Comparison of ENCODE assay signal across 14 cellular contexts in genomic region chr10:114780610-114781184, GRCh38. TPM values are rescaled to one million over a fixed set of nuclear protein-coding genes. Genes with fewer than 3 reads are reported as not detected.
A peak's percentile ranks its signal among the peaks of the same experiment; 100 is the strongest.
DNase-seq lines count a peak whose midpoint lies in the region; ATAC-seq and TF ChIP-seq lines count a peak whose summit lies in the region.
"Had no signal": no experiment of that assay in that cellular context is flagged by ENCODE, and none has a peak within 500 bp of the region (broad histone marks: within the 10 kb centered on the region; RNA-seq: fewer than 3 reads in every experiment).

No MANE protein-coding gene starts in this region.

- CTCF ChIA-PET in HEK293 (lab: Yijun Ruan, JAX) = interaction anchor here (0.6 to 0.9 kb wide), 3 partner anchors 111 to 341 kb away, joined by 3 to 4 read pairs (median 3); no protein-coding TSS in a partner anchor
- CTCF ChIA-PET in SK-N-SH (lab: Yijun Ruan, JAX) = interaction anchor here (1.2 kb wide), 1 partner anchor 232 kb away, joined by 3 read pairs; no protein-coding TSS in a partner anchor
- CTCF ChIA-PET in naive thymus-derived CD4-positive, alpha-beta T cell (lab: Charles Lee) = no interaction called here

- no peak for ATAC-seq in gastroesophageal sphincter
- ATAC-seq in stimulated activated naive B cell treated with anti-CD40 and anti-IgM and Interleukin-4, amounts not matched to agents 10 μg/mL and 1 μg/mL and 100 μg/mL, for 72 hours (replicated peaks) = peak; percentile 65 to 70
- ATAC-seq in naive thymus-derived CD4-positive, alpha-beta T cell = no peak
- ATAC-seq: activated CD8-positive, alpha-beta T cell treated with anti-CD3 and anti-CD28 coated beads for 36 hours had no signal

- no peaks in the 10 kb centered on the region for H3K79me2 ChIP-seq in SK-N-SH (ENCODE audit: insufficient read depth)

- H2AFZ ChIP-seq in SK-N-SH (ENCODE audit: low read depth) = no peak overlapping the region

- peaks cover 4 to 10% of the 10 kb centered on the region in 2 donors for H3K4me1 Mint-ChIP-seq in stimulated activated naive B cell treated with anti-CD40 and anti-IgM and Interleukin-4, amounts not matched to agents 10 μg/mL and 1 μg/mL and 100 μg/mL, for 72 hours
- H3K4me1 Mint-ChIP-seq in naive thymus-derived CD4-positive, alpha-beta T cell = peaks cover 0 to 12% (median 0%) of the 10 kb centered on the region in 7 donors

- H3K9me3 Mint-ChIP-seq in stimulated activated naive B cell treated with anti-CD40 and anti-IgM and Interleukin-4, amounts not matched to agents 10 μg/mL and 1 μg/mL and 100 μg/mL, for 72 hours = no peaks in the 10 kb centered on the region
- H3K9me3 Mint-ChIP-seq in naive thymus-derived CD4-positive, alpha-beta T cell = no peaks in the 10 kb centered on the region
- H3K9me3 Mint-ChIP-seq: activated CD8-positive, alpha-beta T cell treated with anti-CD3 and anti-CD28 coated beads for 36 hours; CD4-positive, alpha-beta memory T cell had no signal

- H3K4me3 Mint-ChIP-seq in stimulated activated naive B cell treated with anti-CD40 and anti-IgM and Interleukin-4, amounts not matched to agents 10 μg/mL and 1 μg/mL and 100 μg/mL, for 72 hours = no peak overlapping the region
- H3K4me3 Mint-ChIP-seq in naive thymus-derived CD4-positive, alpha-beta T cell = no peak overlapping the region
- H3K4me3 Mint-ChIP-seq: activated CD8-positive, alpha-beta T cell treated with anti-CD3 and anti-CD28 coated beads for 36 hours; CD4-positive, alpha-beta memory T cell had no signal

- TF ChIP-seq CTCF in HEK293 (tag by site-specific recombination; IDR thresholded peaks at IDR 0.05) = no peak
- TF ChIP-seq CTCF in SK-N-SH (IDR thresholded peaks at IDR 0.05) = peak; percentile 15; the same call in 1 of the 2 replicates
- TF ChIP-seq CTCF in gastroesophageal sphincter (IDR thresholded peaks at IDR 0.05) = no peak
- TF ChIP-seq CTCF in WERI-Rb-1 (IDR thresholded peaks at IDR 0.05; ENCODE audit: low read depth, low read length) = no peak

- TF ChIP-seq EP300 in SK-N-SH (IDR thresholded peaks at IDR 0.05; ENCODE audit: borderline replicate concordance in 1 of 2, low read depth in 1 of 2, low read length in 1 of 2) (no peak), gastroesophageal sphincter (IDR thresholded peaks at IDR 0.05) (no peak)

- H3K9me2 ChIP-seq in SK-N-SH = no peaks in the 10 kb centered on the region

- intact Hi-C loops in naive thymus-derived CD4-positive, alpha-beta T cell (cut with micrococcal nuclease) = loop anchor here (5.0 to 10.0 kb wide), 2 partner anchors 78 to 696 kb away; no protein-coding TSS in a partner anchor

- peak overlapping the region; percentile 36; the same call in 1 of the 2 replicates for H3K4me2 ChIP-seq in SK-N-SH

- H3K36me3 Mint-ChIP-seq in stimulated activated naive B cell treated with anti-CD40 and anti-IgM and Interleukin-4, amounts not matched to agents 10 μg/mL and 1 μg/mL and 100 μg/mL, for 72 hours = no peaks in the 10 kb centered on the region
- peaks cover 0 to 2% (median 0%) of the 10 kb centered on the region in 5 donors for H3K36me3 Mint-ChIP-seq in naive thymus-derived CD4-positive, alpha-beta T cell
- H3K36me3 Mint-ChIP-seq: CD4-positive, alpha-beta memory T cell had no signal

- no peak for TF ChIP-seq POLR2A in gastroesophageal sphincter (IDR thresholded peaks at IDR 0.05)

- TF ChIP-seq RAD21 in SK-N-SH (IDR thresholded peaks at IDR 0.05; ENCODE audit: low read length) = no peak

- H3K27me3 ChIP-seq in SK-N-SH (ENCODE audit: insufficient read depth) (no peaks in the 10 kb centered on the region), gastroesophageal sphincter (no peaks in the 10 kb centered on the region), WERI-Rb-1 (ENCODE audit: insufficient read depth, low read depth, severe bottlenecking) (no peaks in the 10 kb centered on the region)
- H3K27me3 ChIP-seq in naive thymus-derived CD4-positive, alpha-beta T cell (ENCODE audit: control insufficient read depth in 2 of 2, insufficient read depth in 2 of 2, low read length in 2 of 2) = no peaks in the 10 kb centered on the region

- H4K20me1 ChIP-seq in SK-N-SH (ENCODE audit: insufficient read depth) = no peaks in the 10 kb centered on the region

- H3K27ac Mint-ChIP-seq in stimulated activated naive B cell treated with anti-CD40 and anti-IgM and Interleukin-4, amounts not matched to agents 10 μg/mL and 1 μg/mL and 100 μg/mL, for 72 hours = peak overlapping the region; percentile 91
- H3K27ac Mint-ChIP-seq in naive thymus-derived CD4-positive, alpha-beta T cell = no peak overlapping the region
- H3K27ac Mint-ChIP-seq: CD4-positive, alpha-beta memory T cell had no signal

- H3K27ac ChIP-seq in HEK293 (ENCODE audit: extremely low read depth, low read depth, low read length) (peak overlapping the region; percentile 89), SK-N-SH (ENCODE audit: low read depth in 2 of 2, low read length in 1 of 2) (peak overlapping the region; percentile 58 to 94; a peak in 3 of 4 replicates), gastroesophageal sphincter (peak overlapping the region in 3 of 4 donors; percentile 9 to 41 (median 16)), WERI-Rb-1 (no peak overlapping the region)
- H3K27ac ChIP-seq in naive thymus-derived CD4-positive, alpha-beta T cell (ENCODE audit: low read depth, low read length) = no peak overlapping the region

- H3F3A ChIP-seq in SK-N-SH (replicated peaks; ENCODE audit: insufficient read depth) = peaks cover 21% of the 10 kb centered on the region

- peaks cover 0 to 6% of the 10 kb centered on the region in 2 donors for H3K27me3 Mint-ChIP-seq in stimulated activated naive B cell treated with anti-CD40 and anti-IgM and Interleukin-4, amounts not matched to agents 10 μg/mL and 1 μg/mL and 100 μg/mL, for 72 hours
- H3K27me3 Mint-ChIP-seq in naive thymus-derived CD4-positive, alpha-beta T cell = peaks cover 7 to 22% (median 20%) of the 10 kb centered on the region in 5 donors
- H3K27me3 Mint-ChIP-seq: CD4-positive, alpha-beta memory T cell had no signal

- peaks cover 19% of the 10 kb centered on the region for H3K4me1 ChIP-seq in HEK293 (ENCODE audit: control insufficient read depth, insufficient read depth, low read length)
- peaks cover 3 to 15% of the 10 kb centered on the region in 2 experiments; a peak in 3 of 4 replicates for H3K4me1 ChIP-seq in SK-N-SH (ENCODE audit: control insufficient read depth in 1 of 2, insufficient read depth in 2 of 2, low read depth in 1 of 2, low read length in 1 of 2)
- H3K4me1 ChIP-seq in gastroesophageal sphincter = peaks cover 0 to 29% (median 0%) of the 10 kb centered on the region in 3 donors
- H3K4me1 ChIP-seq in naive thymus-derived CD4-positive, alpha-beta T cell (ENCODE audit: control insufficient read depth in 2 of 2, insufficient read depth in 2 of 2, low read length in 2 of 2) = no peaks in the 10 kb centered on the region

- no peaks in the 10 kb centered on the region for H3K36me3 ChIP-seq in HEK293 (ENCODE audit: control insufficient read depth in 2 of 2, insufficient read depth in 1 of 2, low read length in 2 of 2)
- no peaks in the 10 kb centered on the region for H3K36me3 ChIP-seq in SK-N-SH (replicated peaks in 1 of 2; ENCODE audit: control insufficient read depth in 1 of 2, insufficient read depth in 2 of 2, low read length in 1 of 2)
- H3K36me3 ChIP-seq in gastroesophageal sphincter = no peaks in the 10 kb centered on the region
- H3K36me3 ChIP-seq in naive thymus-derived CD4-positive, alpha-beta T cell (ENCODE audit: control insufficient read depth in 2 of 3, insufficient read depth in 3 of 3, low read length in 3 of 3) = no peaks in the 10 kb centered on the region
- H3K36me3 ChIP-seq in WERI-Rb-1 = no peaks in the 10 kb centered on the region
- H3K36me3 ChIP-seq: HAP-1 had no signal

- H3K9me3 ChIP-seq in HEK293 (ENCODE audit: control insufficient read depth, insufficient read depth, low read depth, low read length) = no peaks in the 10 kb centered on the region
- H3K9me3 ChIP-seq in SK-N-SH = no peaks in the 10 kb centered on the region
- no peaks in the 10 kb centered on the region for H3K9me3 ChIP-seq in gastroesophageal sphincter
- H3K9me3 ChIP-seq in naive thymus-derived CD4-positive, alpha-beta T cell (ENCODE audit: control insufficient read depth in 2 of 3, low read length in 3 of 3) = no peaks in the 10 kb centered on the region
- no peaks in the 10 kb centered on the region for H3K9me3 ChIP-seq in WERI-Rb-1 (ENCODE audit: severe bottlenecking)
- H3K9me3 ChIP-seq: HAP-1 had no signal

- WGBS in SK-N-SH (ENCODE audit: low lambda C conversion rate) = 94% methylated on average over 2 of the region's 2 CpGs
- WGBS in gastroesophageal sphincter (ENCODE audit: low coverage in 1 of 2), 2 donors = 33 to 53% methylated on average over 1 to 2 of the region's 2 CpGs

- DNase-seq in SK-N-SH (no peak), WERI-Rb-1 (no peak), T-helper 9 cell (no peak)
- no peak for DNase-seq in stimulated activated naive B cell treated with anti-CD40 and anti-IgM and Interleukin-4, amounts not matched to agents 10 μg/mL and 1 μg/mL and 100 μg/mL, for 72 hours
- no peak for DNase-seq in naive thymus-derived CD4-positive, alpha-beta T cell
- DNase-seq: activated CD8-positive, alpha-beta T cell treated with anti-CD3 and anti-CD28 coated beads for 36 hours; aorta; CD4-positive, alpha-beta memory T cell; GF-D8; Kasumi-1; NCI-H187 had no signal

- H3K4me3 ChIP-seq in HEK293 (ENCODE audit: low read depth, low read length) (no peak overlapping the region), SK-N-SH (ENCODE audit: low read depth in 2 of 2, low read length in 1 of 2) (no peak overlapping the region), gastroesophageal sphincter (no peak overlapping the region), WERI-Rb-1 (ENCODE audit: low read depth, low read length) (no peak overlapping the region)
- H3K4me3 ChIP-seq in naive thymus-derived CD4-positive, alpha-beta T cell (ENCODE audit: low read length) = no peak overlapping the region
- H3K4me3 ChIP-seq: HAP-1 had no signal

- H3K9ac ChIP-seq in SK-N-SH = peak overlapping the region; percentile 20; the same call in 1 of the 2 replicates

- POLR2A ChIA-PET in HEK293 (lab: Yijun Ruan, JAX) = no interaction called here
- POLR2A ChIA-PET in SK-N-SH (lab: Yijun Ruan, JAX) = no interaction called here
- POLR2A ChIA-PET in naive thymus-derived CD4-positive, alpha-beta T cell (lab: Charles Lee) = no interaction called here

TF ChIP-seq in SK-N-SH, 30 proteins besides CTCF, POLR2A, EP300 and RAD21:
- TF ChIP-seq SIN3A (IDR thresholded peaks at IDR 0.05; ENCODE audit: borderline replicate concordance, low read depth, low read length) (no peak), FOSL2 (IDR thresholded peaks at IDR 0.05; ENCODE audit: borderline replicate concordance, low read depth) (no peak), RFX5 (IDR thresholded peaks at IDR 0.05; ENCODE audit: low read length) (no peak), GATA2 (CRISPR knock-in tag; IDR thresholded peaks at IDR 0.05) (no peak), MEF2A (IDR thresholded peaks at IDR 0.05; ENCODE audit: borderline replicate concordance, low read depth) (no peak), TAF1 (IDR thresholded peaks at IDR 0.05; ENCODE audit: borderline replicate concordance, low read depth, low read length) (no peak)

RNA-seq across cellular contexts. Expression of gene FHIP2A, which starts 40.9 kb away (rescaled TPM):
- polyA plus RNA-seq in SK-N-SH (2012; rRNA removed) = 6.1 and 9.1 TPM in 2 replicates
- 5.8 and 6.2 TPM in 2 replicates for polyA plus RNA-seq in SK-N-SH (2012; cell fraction: cytosol; rRNA removed)
- 14.9 and 31.8 TPM in 2 replicates for polyA plus RNA-seq in SK-N-SH (2012; cell fraction: nucleus; rRNA removed)
- total RNA-seq in gastroesophageal sphincter = 10 to 100 TPM; 33.4 to 51.5 (median 35.9) TPM
- 10 to 100 TPM; 17.5 to 28.7 (median 19.6) TPM for total RNA-seq in naive thymus-derived CD4-positive, alpha-beta T cell
- polyA plus RNA-seq in naive thymus-derived CD4-positive, alpha-beta T cell = 1 to 10 TPM; 6.1 to 6.2 TPM

Comparison
In these comparisons a context has a peak if more than half of its experiments do, and no peak if none do; other contexts are left out.
1. H3K27ac ChIP-seq: peak in HEK293 (single experiment), SK-N-SH (2 of 2) and gastroesophageal sphincter (3 of 4); none in naive thymus-derived CD4-positive, alpha-beta T cell (single experiment) and WERI-Rb-1 (single experiment).
2. ATAC-seq: peak in stimulated activated naive B cell treated with anti-CD40 and anti-IgM and Interleukin-4, amounts not matched to agents 10 μg/mL and 1 μg/mL and 100 μg/mL, for 72 hours (2 of 2); none in gastroesophageal sphincter (single experiment) and naive thymus-derived CD4-positive, alpha-beta T cell (single experiment).
3. Of the 4 proteins assayed by ChIP-seq in both HEK293 and SK-N-SH: peak only in HEK293: none; only in SK-N-SH: CTCF; in both: none; in neither: 3.